ENCODE assay signal across 20 cellular contexts in the genomic region with DNA sequence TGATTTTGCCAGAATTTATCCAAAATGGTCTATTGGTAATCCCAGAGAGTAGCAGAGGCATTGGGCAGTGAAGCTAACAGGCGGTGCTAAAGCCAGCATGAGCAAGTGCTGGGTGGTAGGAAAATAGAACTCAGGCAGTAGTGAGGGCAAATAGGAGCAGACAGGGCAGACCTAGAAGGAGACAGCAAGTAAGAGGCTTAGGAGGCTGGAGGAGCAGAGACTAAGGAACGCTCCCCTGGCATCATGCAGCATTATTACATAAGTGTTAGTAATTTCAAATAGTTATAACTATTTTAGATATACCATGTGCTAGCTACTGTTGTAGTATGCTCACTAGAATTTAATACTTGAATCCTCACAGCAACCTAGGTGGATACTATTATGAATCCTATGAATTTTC.
"Had no signal": no experiment of that assay in that cellular context is flagged by ENCODE, and none has a peak within 500 bp of the region (broad histone marks: within the 10 kb centered on the region; RNA-seq: fewer than 3 reads in every experiment).

No MANE protein-coding gene starts in this region.

- H3K4me1 Mint-ChIP-seq: natural killer cell; stimulated activated effector memory CD8-positive, alpha-beta T cell treated with anti-CD3 and anti-CD28 coated beads, Interleukin-12 subunit alpha, Interleukin-12 subunit beta, amount 100 ng/mL, for 72 hours had no signal

- DNase-seq: effector CD8-positive, alpha-beta T cell; heart right ventricle; hypothalamus; kidney glomerular epithelial cell; mammary epithelial cell; mucosa of descending colon; natural killer cell; occipital lobe; right lobe of liver; stimulated activated CD4-positive, alpha-beta T cell treated with anti-CD3 and anti-CD28 coated beads, Interleukin-4, amount 100 ng/mL, for 1 hour; stimulated activated CD8-positive, alpha-beta memory T cell treated with anti-CD3 and anti-CD28 coated beads, Interleukin-4, amount 100 ng/mL, for 48 hours; stimulated activated naive CD8-positive, alpha-beta T cell treated with anti-CD3 and anti-CD28 coated beads, Interleukin-15, Interleukin-2, amounts not matched to agents 100 U/mL and 50 U/mL, for 24 hours; upper lobe of right lung had no signal

- H3K36me3 Mint-ChIP-seq: natural killer cell; stimulated activated effector memory CD8-positive, alpha-beta T cell treated with anti-CD3 and anti-CD28 coated beads, Interleukin-12 subunit alpha, Interleukin-12 subunit beta, amount 100 ng/mL, for 72 hours had no signal

- H3K9me3 Mint-ChIP-seq: natural killer cell; stimulated activated effector memory CD8-positive, alpha-beta T cell treated with anti-CD3 and anti-CD28 coated beads, Interleukin-12 subunit alpha, Interleukin-12 subunit beta, amount 100 ng/mL, for 72 hours had no signal

- H3K4me2 ChIP-seq: neural progenitor cell had no signal

- H3K27ac Mint-ChIP-seq: natural killer cell; neural progenitor cell; stimulated activated effector memory CD8-positive, alpha-beta T cell treated with anti-CD3 and anti-CD28 coated beads, Interleukin-12 subunit alpha, Interleukin-12 subunit beta, amount 100 ng/mL, for 72 hours had no signal

- H3K36me3 ChIP-seq: neural progenitor cell, prostate gland, right lobe of liver, tibial nerve had no signal

- H3K27ac ChIP-seq: neural progenitor cell, parathyroid adenoma, prostate gland, right lobe of liver, upper lobe of right lung had no signal

- H3K4me1 ChIP-seq: prostate gland had no signal

- ATAC-seq: esophagus mucosa; mucosa of descending colon; natural killer cell; right lobe of liver; stimulated activated effector memory CD8-positive, alpha-beta T cell treated with anti-CD3 and anti-CD28 coated beads, Interleukin-12 subunit alpha, Interleukin-12 subunit beta, amount 100 ng/mL, for 72 hours; stimulated activated naive CD8-positive, alpha-beta T cell treated with anti-CD3 and anti-CD28 coated beads, Interleukin-15, Interleukin-2, amounts not matched to agents 100 U/mL and 50 U/mL, for 24 hours; upper lobe of right lung had no signal

- H3K27me3 ChIP-seq: heart right ventricle, neural progenitor cell, right lobe of liver, tibial nerve, upper lobe of right lung had no signal

- H3K9me3 ChIP-seq: heart right ventricle, mucosa of descending colon, prostate gland, right lobe of liver, tibial nerve, upper lobe of right lung had no signal

- H3K4me3 Mint-ChIP-seq: natural killer cell; neural progenitor cell; stimulated activated effector memory CD8-positive, alpha-beta T cell treated with anti-CD3 and anti-CD28 coated beads, Interleukin-12 subunit alpha, Interleukin-12 subunit beta, amount 100 ng/mL, for 72 hours had no signal

- H2AFZ ChIP-seq: neural progenitor cell, parathyroid adenoma had no signal

- H3K9ac ChIP-seq: neural progenitor cell, parathyroid adenoma had no signal

- H3K4me3 ChIP-seq: coronary artery, heart right ventricle, mucosa of descending colon, neural progenitor cell, prostate gland, right lobe of liver, tibial nerve, upper lobe of right lung had no signal
